Comparison of ENCODE assay signal across 9 cellular contexts in the genomic region with DNA sequence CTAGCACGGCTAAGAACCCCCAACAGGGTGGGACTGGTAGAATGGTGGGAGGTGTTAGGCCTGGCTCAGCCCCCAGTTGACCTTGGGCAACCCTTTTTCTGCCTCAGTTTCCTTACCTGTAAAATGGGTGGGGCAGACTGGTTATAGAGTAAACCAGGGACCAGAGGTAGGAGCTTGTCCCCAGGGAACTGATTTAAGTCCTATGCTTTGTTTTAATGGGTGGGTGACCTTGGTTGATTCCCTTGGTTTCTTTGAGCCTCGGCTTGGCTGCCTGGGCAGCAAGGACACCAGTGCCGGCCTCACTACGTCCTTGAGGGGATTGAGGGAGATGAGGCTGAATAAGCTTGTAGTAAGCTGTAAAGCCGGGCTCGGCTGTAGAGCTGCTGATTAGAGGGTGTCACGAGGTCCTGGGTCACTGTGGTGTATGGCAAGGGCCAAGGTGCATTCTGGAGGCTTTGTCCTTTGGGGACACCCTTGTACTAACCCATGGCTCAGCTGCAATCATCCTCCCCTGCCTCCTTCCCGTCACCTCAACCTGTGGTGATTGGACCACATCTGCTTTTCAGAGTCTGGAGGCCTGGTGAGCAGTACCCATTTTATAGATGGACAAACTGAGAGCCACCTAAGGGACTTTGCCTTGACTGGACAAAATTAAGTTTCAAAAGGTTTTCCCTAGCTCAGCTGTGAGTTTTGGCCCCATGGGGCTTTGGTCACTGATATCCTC. TPM values are rescaled to one million over a fixed set of nuclear protein-coding genes. Genes with fewer than 3 reads are reported as not detected.
A peak's percentile ranks its signal among the peaks of the same experiment; 100 is the strongest.
DNase-seq lines count a peak whose midpoint lies in the region; ATAC-seq and TF ChIP-seq lines count a peak whose summit lies in the region.
"Had no signal": no experiment of that assay in that cellular context is flagged by ENCODE, and none has a peak within 500 bp of the region (broad histone marks: within the 10 kb centered on the region; RNA-seq: fewer than 3 reads in every experiment).

No MANE protein-coding gene starts in this region.

- peaks cover 61% of the 10 kb centered on the region for H3K4me1 ChIP-seq in BLaER1

- H3K27me3 Mint-ChIP-seq in IgD-negative memory B cell = no peaks in the 10 kb centered on the region
- H3K27me3 Mint-ChIP-seq in central memory CD8-positive, alpha-beta T cell = no peaks in the 10 kb centered on the region
- H3K27me3 Mint-ChIP-seq in neural crest cell (ENCODE audit: low read depth) = no peaks in the 10 kb centered on the region

- H3K36me3 Mint-ChIP-seq in IgD-negative memory B cell (peaks cover 4% of the 10 kb centered on the region), neural crest cell (ENCODE audit: low read depth) (no peaks in the 10 kb centered on the region)
- H3K36me3 Mint-ChIP-seq in central memory CD8-positive, alpha-beta T cell (ENCODE audit: insufficient read depth) = peaks cover 27% of the 10 kb centered on the region

- TF ChIP-seq CTCF in neural crest cell (conservative IDR thresholded peaks at IDR 0.05) = no peak

- DNase-seq in central memory CD8-positive, alpha-beta T cell (ENCODE audit: low spot score in 2 of 2) = no peak
- no peak for DNase-seq in neural crest cell (ENCODE audit: low read depth, low spot score)
- no peak for DNase-seq in HuH-7.5 (ENCODE audit: low spot score)
- DNase-seq in DMS53 treated with DMSO at 0.1 percent for 48 hours (lab: John Stamatoyannopoulos, UW; ENCODE audit: unreplicated experiment) = no peak
- DNase-seq: activated CD4-positive, alpha-beta T cell treated with anti-CD3 and anti-CD28 coated beads for 1 hour had no signal

- ATAC-seq in central memory CD8-positive, alpha-beta T cell (replicated peaks; ENCODE audit: extremely low read depth, poor library complexity, severe bottlenecking) = no peak
- ATAC-seq in GM18505 (IDR thresholded peaks at IDR 0.05; ENCODE audit: unreplicated experiment) (no peak), GM21367 (IDR thresholded peaks at IDR 0.05; ENCODE audit: unreplicated experiment) (no peak)

- H3K9me3 ChIP-seq in BLaER1 = no peaks in the 10 kb centered on the region

- H3K27ac Mint-ChIP-seq in IgD-negative memory B cell (peak overlapping the region; percentile 31 to 77 (median 67)), neural crest cell (ENCODE audit: unreplicated experiment) (no peak overlapping the region)
- H3K27ac Mint-ChIP-seq in central memory CD8-positive, alpha-beta T cell (ENCODE audit: low read depth) = peak overlapping the region; percentile 93

- H4K20me1 ChIP-seq in BLaER1 = peaks cover 61% of the 10 kb centered on the region

- peak overlapping the region; percentile 92; the same call in 1 of the 2 replicates for H3K9ac ChIP-seq in BLaER1

- H3K4me1 Mint-ChIP-seq in IgD-negative memory B cell (peaks cover 31 to 52% (median 48%) of the 10 kb centered on the region in 3 donors), neural crest cell (peaks cover 40% of the 10 kb centered on the region)
- peaks cover 43% of the 10 kb centered on the region for H3K4me1 Mint-ChIP-seq in central memory CD8-positive, alpha-beta T cell

- H3K4me3 ChIP-seq in BLaER1 = peak overlapping the region; percentile 89

- H3K4me3 Mint-ChIP-seq in IgD-negative memory B cell (peak overlapping the region; percentile 83 to 100 (median 98)), neural crest cell (peak overlapping the region; percentile 91)
- H3K4me3 Mint-ChIP-seq in central memory CD8-positive, alpha-beta T cell = peak overlapping the region; percentile 97

- no peaks in the 10 kb centered on the region for H3K9me3 Mint-ChIP-seq in IgD-negative memory B cell
- no peaks in the 10 kb centered on the region for H3K9me3 Mint-ChIP-seq in central memory CD8-positive, alpha-beta T cell
- no peaks in the 10 kb centered on the region for H3K9me3 Mint-ChIP-seq in neural crest cell

- peak overlapping the region; percentile 99 for H3K4me2 ChIP-seq in BLaER1

- H3K27ac ChIP-seq in BLaER1 = no peak overlapping the region; the same call in 1 of the 2 replicates

- peaks cover 25% of the 10 kb centered on the region for H3K36me3 ChIP-seq in BLaER1

- H3K27me3 ChIP-seq in BLaER1 = no peaks in the 10 kb centered on the region

- TF ChIP-seq POLR2A in GM18505 (IDR thresholded peaks at IDR 0.05; ENCODE audit: borderline replicate concordance, extremely low read depth, insufficient read depth, insufficient read length) = no peak

RNA-seq across cellular contexts. Expression of a gene that starts 2.2 kb away (rescaled TPM):
- polyA plus RNA-seq in IgD-negative memory B cell = 7.6 TPM
- 33.8 and 34.6 TPM in 2 replicates for total RNA-seq in neural crest cell
